In genomic region chr12:123457980-123458779, GRCh38 we compare ENCODE assay signal across 1 cellular context.
TF ChIP-seq lines count a peak whose summit lies in the region.

SNRNP35 (plus strand) TSS chr12:123458139; CDS start chr12:123465541, 7,402 bp downstream.

TF ChIP-seq in GM12878, 131 proteins besides CTCF, POLR2A, EP300 and RAD21 (continued from another document):
- TF ChIP-seq ZBTB40 (IDR thresholded peaks at IDR 0.05; ENCODE audit: borderline replicate concordance): peak; percentile 86
- TF ChIP-seq SIX5 (IDR thresholded peaks at IDR 0.05; ENCODE audit: low read depth, low read length, severe bottlenecking): peak; percentile 40
- peak; percentile 22; the same call in 1 of the 2 replicates for TF ChIP-seq MLLT1 (IDR thresholded peaks at IDR 0.05)
- no peak for TF ChIP-seq NFXL1 (IDR thresholded peaks at IDR 0.05; ENCODE audit: borderline replicate concordance)
- peak; percentile 24 for TF ChIP-seq RELA (IDR thresholded peaks at IDR 0.05; ENCODE audit: borderline replicate concordance, partially characterized antibody)
- TF ChIP-seq E4F1 (IDR thresholded peaks at IDR 0.05; ENCODE audit: borderline replicate concordance, partially characterized antibody): peak; percentile 65
- TF ChIP-seq SMARCA5 (IDR thresholded peaks at IDR 0.05): 0 out of 2 replicates have a peak, but pooled peaks have one; percentile 13
- TF ChIP-seq REST (IDR thresholded peaks at IDR 0.05; ENCODE audit: low read depth, low read length): no peak
- no peak for TF ChIP-seq ZSCAN29 (IDR thresholded peaks at IDR 0.05)
- TF ChIP-seq HCFC1 (IDR thresholded peaks at IDR 0.05; ENCODE audit: low read length): peak; percentile 70
- no peak for TF ChIP-seq RCOR1 (conservative IDR thresholded peaks at IDR 0.05; ENCODE audit: low read depth, low read length)
- TF ChIP-seq NR2F1 (conservative IDR thresholded peaks at IDR 0.05): peak; percentile 56
- no peak for TF ChIP-seq CEBPB (IDR thresholded peaks at IDR 0.05; ENCODE audit: borderline replicate concordance in 1 of 2, low read depth in 2 of 2, low read length in 2 of 2)
- TF ChIP-seq CREB1 (IDR thresholded peaks at IDR 0.05; ENCODE audit: low read depth): peak; percentile 70; the same call in 1 of the 2 replicates
- peak; percentile 71; the same call in 1 of the 2 replicates for TF ChIP-seq CBFB (IDR thresholded peaks at IDR 0.05; ENCODE audit: low read depth)
- TF ChIP-seq TARDBP (IDR thresholded peaks at IDR 0.05; ENCODE audit: borderline replicate concordance): peak; percentile 25; the same call in 1 of the 2 replicates
- 0 out of 2 replicates have a peak, but pooled peaks have one; percentile 30 for TF ChIP-seq BACH1 (IDR thresholded peaks at IDR 0.05; ENCODE audit: borderline replicate concordance)
- TF ChIP-seq PAX8 (IDR thresholded peaks at IDR 0.05): peak; percentile 82; the same call in 1 of the 2 replicates
- TF ChIP-seq TCF12 (IDR thresholded peaks at IDR 0.05; ENCODE audit: low read depth, low read length): peak; percentile 81; the same call in 1 of the 2 replicates
